In the genomic region with DNA sequence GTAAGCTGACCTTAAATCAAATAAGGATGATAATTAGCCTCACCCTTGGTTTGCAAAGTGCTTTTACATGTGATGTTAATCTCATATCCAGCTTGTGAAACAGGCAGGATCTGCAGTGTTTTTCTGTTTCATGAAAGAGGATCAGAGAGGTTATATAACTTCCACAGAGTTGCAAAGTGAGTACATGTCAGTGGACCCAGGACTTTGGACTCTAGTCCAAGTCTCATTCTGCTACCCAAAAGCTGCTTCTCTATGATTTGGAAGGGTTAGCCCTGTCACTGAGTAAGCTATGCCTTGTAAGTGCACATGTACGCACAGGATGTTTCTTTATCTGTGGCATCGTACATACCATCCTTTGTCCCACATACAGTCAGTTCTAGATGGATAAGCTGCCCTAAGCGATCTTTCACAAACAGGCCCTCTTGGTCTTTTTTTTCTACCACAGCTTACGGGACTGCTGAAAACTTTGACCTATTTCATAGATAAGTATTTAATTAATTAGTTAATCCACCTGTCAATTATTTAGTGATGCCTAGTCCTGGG, we compare ENCODE assay signal across 24 cellular contexts.
DNase-seq lines count a peak whose midpoint lies in the region; ATAC-seq, FAIRE-seq and TF ChIP-seq lines count a peak whose summit lies in the region.
"Had no signal": no experiment of that assay in that cellular context is flagged by ENCODE, and none has a peak within 500 bp of the region (broad histone marks: within the 10 kb centered on the region; RNA-seq: fewer than 3 reads in every experiment).

No MANE protein-coding gene starts in this region.

- H3K23me2 ChIP-seq in H1 (ENCODE audit: low read depth, low read length) = no peaks in the 10 kb centered on the region; the same call in 1 of the 2 replicates

- H3K4me1 ChIP-seq in H1 (replicated peaks in 1 of 4; ENCODE audit: control insufficient read depth in 3 of 4, insufficient read depth in 4 of 4, low read length in 3 of 4) = peaks cover 0 to 14% (median 9%) of the 10 kb centered on the region in 4 experiments; a peak in 5 of 7 replicates
- peaks cover 31% of the 10 kb centered on the region for H3K4me1 ChIP-seq in neural progenitor cell
- H3K4me1 ChIP-seq: BE2C, BLaER1 had no signal

- peak; percentile 28 for DNase-seq in Jurkat, Clone E6-1 (ENCODE audit: low read depth, low spot score)
- no peak for DNase-seq in H1 (ENCODE audit: low read depth in 1 of 2, low spot score in 2 of 2)
- DNase-seq in neural progenitor cell (ENCODE audit: low spot score) = no peak
- DNase-seq in DMS114 treated with DMSO at 0.1 percent for 48 hours (lab: John Stamatoyannopoulos, UW; ENCODE audit: unreplicated experiment) = no peak
- no peak for DNase-seq in GM03348 (ENCODE audit: low spot score)
- DNase-seq: 8988T; ACHN; BE2C; C1 segment of cervical spinal cord; CD4-positive, alpha-beta memory T cell; CD4-positive, CD25-positive, alpha-beta regulatory T cell; CD8-positive, alpha-beta memory T cell; COR-L47; DMS 273 treated with DMSO at 0.1 percent for 48 hours; DMS79 treated with DMSO at 0.1 percent for 48 hours; GF-D8 had no signal

- H3K4me2 ChIP-seq in H1 (ENCODE audit: insufficient read depth in 1 of 2, low read depth in 2 of 2, low read length in 2 of 2) = no peak overlapping the region
- H3K4me2 ChIP-seq in neural progenitor cell = no peak overlapping the region
- H3K4me2 ChIP-seq: BLaER1 had no signal

- H4K5ac ChIP-seq in H1 (ENCODE audit: insufficient read length, low read depth, low read length) = no peak overlapping the region

- H3K36me3 ChIP-seq in H1 (ENCODE audit: control insufficient read depth in 2 of 4, insufficient read depth in 4 of 4, low read length in 3 of 4) = peaks cover 0 to 2% (median 0%) of the 10 kb centered on the region in 4 experiments; a peak in 1 of 8 replicates
- no peaks in the 10 kb centered on the region for H3K36me3 ChIP-seq in neural progenitor cell
- H3K36me3 ChIP-seq: BE2C, BLaER1 had no signal

- H3K4me3 Mint-ChIP-seq in neural progenitor cell = no peak overlapping the region
- H3K4me3 Mint-ChIP-seq: CD14-positive monocyte; CD4-positive, alpha-beta memory T cell; CD4-positive, CD25-positive, alpha-beta regulatory T cell; CD8-positive, alpha-beta memory T cell had no signal

- H4K91ac ChIP-seq in H1 (replicated peaks; ENCODE audit: insufficient read length, low read length) = no peak overlapping the region

- TF ChIP-seq RAD21 in H1 (IDR thresholded peaks at IDR 0.05 in 1 of 2, conservative IDR thresholded peaks at IDR 0.05 in 1 of 2; ENCODE audit: low read depth in 2 of 2, low read length in 2 of 2) = no peak

- no peak overlapping the region for H2BK5ac ChIP-seq in H1 (ENCODE audit: low read depth, low read length)

- no peaks in the 10 kb centered on the region for H3K79me1 ChIP-seq in H1 (ENCODE audit: low read depth, low read length)

- H2BK15ac ChIP-seq in H1 (ENCODE audit: low read length) = no peak overlapping the region; the same call in 1 of the 2 replicates

- peak overlapping the region; percentile 95 for H3K27ac Mint-ChIP-seq in neural progenitor cell
- H3K27ac Mint-ChIP-seq: CD14-positive monocyte; CD4-positive, alpha-beta memory T cell; CD4-positive, CD25-positive, alpha-beta regulatory T cell; CD8-positive, alpha-beta memory T cell had no signal

- POLR2A ChIA-PET in H1 (lab: Charles Lee; ENCODE audit: partially characterized antibody) = no interaction called here

- H3K18ac ChIP-seq in H1 (ENCODE audit: extremely low read depth, low read length) = no peak overlapping the region; the same call in 1 of the 2 replicates

- H3K9me3 Mint-ChIP-seq in neural progenitor cell = peaks cover 11% of the 10 kb centered on the region

- peaks cover 41% of the 10 kb centered on the region for H3K4me1 Mint-ChIP-seq in neural progenitor cell
- H3K4me1 Mint-ChIP-seq: CD14-positive monocyte; CD4-positive, alpha-beta memory T cell; CD4-positive, CD25-positive, alpha-beta regulatory T cell; CD8-positive, alpha-beta memory T cell had no signal

- no peak overlapping the region for H3K4me3 ChIP-seq in Jurkat, Clone E6-1 (ENCODE audit: low read length)
- H3K4me3 ChIP-seq in H1 (ENCODE audit: extremely low read depth in 1 of 4, insufficient read depth in 2 of 4, low read depth in 3 of 4, low read length in 4 of 4) (no peak overlapping the region), neural progenitor cell (no peak overlapping the region)
- H3K4me3 ChIP-seq: BLaER1, GM12878 had no signal

- H3K14ac ChIP-seq in H1 (ENCODE audit: insufficient read length) = no peak overlapping the region

- peak overlapping the region; percentile 25 for H2BK120ac ChIP-seq in H1 (replicated peaks; ENCODE audit: low read depth, low read length)

- no peak for TF ChIP-seq POLR2A in H1 (IDR thresholded peaks at IDR 0.05; ENCODE audit: control extremely low read depth in 1 of 2, low read depth in 2 of 2, low read length in 2 of 2)

- H3K27me3 Mint-ChIP-seq in neural progenitor cell (ENCODE audit: insufficient read depth, low read depth) = peaks cover 2% of the 10 kb centered on the region
- H3K27me3 Mint-ChIP-seq: CD4-positive, CD25-positive, alpha-beta regulatory T cell had no signal

- no peak overlapping the region for H2AK5ac ChIP-seq in H1 (ENCODE audit: low read depth, low read length)

- no peaks in the 10 kb centered on the region for H3K27me3 ChIP-seq in H1 (replicated peaks in 1 of 4; ENCODE audit: control insufficient read depth in 3 of 4, extremely low read depth in 1 of 4, insufficient read depth in 3 of 4, low read length in 3 of 4)
- H3K27me3 ChIP-seq in neural progenitor cell = no peaks in the 10 kb centered on the region
- H3K27me3 ChIP-seq: BE2C, BLaER1 had no signal

- no peak for TF ChIP-seq CTCF in H1 (IDR thresholded peaks at IDR 0.05; ENCODE audit: control extremely low read depth in 1 of 3, insufficient read depth in 1 of 3, low read depth in 1 of 3, low read length in 3 of 3)
- no peak for TF ChIP-seq CTCF in neural progenitor cell (IDR thresholded peaks at IDR 0.05)

- no peak overlapping the region for H2BK12ac ChIP-seq in H1 (ENCODE audit: low read depth, low read length)

- no peaks in the 10 kb centered on the region for H4K20me1 ChIP-seq in H1 (replicated peaks in 1 of 2; ENCODE audit: control insufficient read depth in 1 of 2, insufficient read depth in 2 of 2, low read length in 2 of 2)
- no peaks in the 10 kb centered on the region for H4K20me1 ChIP-seq in neural progenitor cell (ENCODE audit: low read depth)
- H4K20me1 ChIP-seq: BLaER1 had no signal

- WGBS in H1 (ENCODE audit: extremely low coverage in 1 of 2, insufficient coverage in 1 of 2, insufficient read length in 1 of 2, insufficient replicate concordance in 2 of 2, low coverage in 1 of 2, low lambda C conversion rate in 2 of 2, missing lambda C conversion rate in 1 of 2), 2 experiments = 88% methylated on average over 4 of the region's 4 CpGs; no CpG with 5 or more reads in 1 of the 2 experiments

- no peak overlapping the region for H3K9ac ChIP-seq in H1 (replicated peaks in 1 of 4; ENCODE audit: extremely low read depth in 1 of 4, low read depth in 3 of 4, low read length in 3 of 4)
- H3K9ac ChIP-seq in neural progenitor cell = no peak overlapping the region
- H3K9ac ChIP-seq: BLaER1 had no signal

- H2BK20ac ChIP-seq in H1 (ENCODE audit: low read length) = peak overlapping the region; percentile 90; the same call in 1 of the 2 replicates

- no peak for TF ChIP-seq EP300 in H1 (IDR thresholded peaks at IDR 0.05; ENCODE audit: borderline replicate concordance in 1 of 2, low read depth in 2 of 2, low read length in 2 of 2)

- H3K27ac ChIP-seq in H1 (ENCODE audit: low read depth, low read length) = no peak overlapping the region
- no peak overlapping the region for H3K27ac ChIP-seq in neural progenitor cell
- H3K27ac ChIP-seq: BLaER1 had no signal

- CTCF ChIA-PET in H1 (lab: Charles Lee; ENCODE audit: partially characterized antibody) = no interaction called here

- no peak overlapping the region for H3K56ac ChIP-seq in H1 (replicated peaks; ENCODE audit: insufficient read length, low read depth, low read length)

- no peak for FAIRE-seq in H1 (lab: Jason Lieb, UNC)
- FAIRE-seq: A204.1, G401.6, GM12878, GM12892, GM18507 had no signal

- no peak overlapping the region for H4K8ac ChIP-seq in H1 (ENCODE audit: extremely low read depth, insufficient read depth, low read length)

- no peak for ATAC-seq in GM21360 (IDR thresholded peaks at IDR 0.05; ENCODE audit: unreplicated experiment)
- ATAC-seq: GM12878 had no signal

- H3K79me2 ChIP-seq in H1 (ENCODE audit: control insufficient read depth in 1 of 2, insufficient read depth in 2 of 2, low read length in 2 of 2) (no peaks in the 10 kb centered on the region), neural progenitor cell (ENCODE audit: low read depth) (no peaks in the 10 kb centered on the region)

- peaks cover 4% of the 10 kb centered on the region for H3K36me3 Mint-ChIP-seq in neural progenitor cell
- H3K36me3 Mint-ChIP-seq: CD14-positive monocyte; CD4-positive, alpha-beta memory T cell; CD4-positive, CD25-positive, alpha-beta regulatory T cell; CD8-positive, alpha-beta memory T cell had no signal

- H3K9me3 ChIP-seq in H1 (ENCODE audit: insufficient read depth in 2 of 2, low read depth in 1 of 2, low read length in 1 of 2) (no peaks in the 10 kb centered on the region), neural progenitor cell (ENCODE audit: low read depth) (no peaks in the 10 kb centered on the region)
- H3K9me3 ChIP-seq: BE2C, BLaER1 had no signal

- H3K23ac ChIP-seq in H1 (ENCODE audit: insufficient read length) = no peak overlapping the region

- peaks cover 26% of the 10 kb centered on the region for H3F3A ChIP-seq in neural progenitor cell (ENCODE audit: low read depth)

- H2AFZ ChIP-seq in H1 (ENCODE audit: low read length) = no peak overlapping the region
- H2AFZ ChIP-seq in neural progenitor cell (replicated peaks) = no peak overlapping the region

- H3K4ac ChIP-seq in H1 (replicated peaks; ENCODE audit: insufficient read length, low read depth, low read length) = no peak overlapping the region

TF ChIP-seq in H1, 55 proteins besides CTCF, POLR2A, EP300 and RAD21:
- no peak for TF ChIP-seq EZH2 (IDR thresholded peaks at IDR 0.05; ENCODE audit: low read depth, low read length, severe bottlenecking)
